Comparison of ENCODE assay signal across 11 cellular contexts in genomic region chr11:12222099-12222751, GRCh38.
A peak's percentile ranks its signal among the peaks of the same experiment; 100 is the strongest.
DNase-seq lines count a peak whose midpoint lies in the region; ATAC-seq and TF ChIP-seq lines count a peak whose summit lies in the region.
"Had no signal": no experiment of that assay in that cellular context is flagged by ENCODE, and none has a peak within 500 bp of the region (broad histone marks: within the 10 kb centered on the region; RNA-seq: fewer than 3 reads in every experiment).

No MANE protein-coding gene starts in this region.

- no peak for ATAC-seq in activated CD4-positive, alpha-beta T cell treated with anti-CD3 and anti-CD28 coated beads for 36 hours
- ATAC-seq in right lobe of liver: peak; percentile 20 to 82 (median 71)
- no peak for ATAC-seq in HG02973 (IDR thresholded peaks at IDR 0.05; ENCODE audit: unreplicated experiment)

- POLR2A ChIA-PET in activated CD4-positive, alpha-beta T cell treated with anti-CD3 and anti-CD28 coated beads, Interleukin-2, amount 10 ng/mL, durations not matched to agents 7 days and 5 days (lab: Charles Lee): interaction anchor here (0.6 kb wide), 1 partner anchor 419 kb away, joined by 3 read pairs; no protein-coding TSS in a partner anchor
- POLR2A ChIA-PET in activated CD4-positive, alpha-beta T cell treated with anti-CD3 and anti-CD28 coated beads for 36 hours (lab: Charles Lee): no interaction called here

- H3K4me1 Mint-ChIP-seq in activated CD4-positive, alpha-beta T cell treated with anti-CD3 and anti-CD28 coated beads, Interleukin-2, amount 10 ng/mL, durations not matched to agents 7 days and 5 days: peaks cover 62% of the 10 kb centered on the region
- peaks cover 48% of the 10 kb centered on the region for H3K4me1 Mint-ChIP-seq in activated CD4-positive, alpha-beta T cell treated with anti-CD3 and anti-CD28 coated beads for 36 hours

- no peak overlapping the region for H3K4me3 ChIP-seq in right lobe of liver

- no peaks in the 10 kb centered on the region for H3K9me3 ChIP-seq in right lobe of liver

- peaks cover 0 to 51% (median 30%) of the 10 kb centered on the region in 4 donors for H3K4me1 ChIP-seq in right lobe of liver

- intact Hi-C loops in activated CD4-positive, alpha-beta T cell treated with anti-CD3 and anti-CD28 coated beads for 36 hours (cut with DNase I, micrococcal nuclease): no loop called here
- intact Hi-C loops in right lobe of liver (cut with DNase I): no loop called here

- no peaks in the 10 kb centered on the region for H3K9me3 Mint-ChIP-seq in activated CD4-positive, alpha-beta T cell treated with anti-CD3 and anti-CD28 coated beads, Interleukin-2, amount 10 ng/mL, durations not matched to agents 7 days and 5 days
- H3K9me3 Mint-ChIP-seq in activated CD4-positive, alpha-beta T cell treated with anti-CD3 and anti-CD28 coated beads for 36 hours (ENCODE audit: low read depth): no peaks in the 10 kb centered on the region

- peak overlapping the region; percentile 93 for H3K27ac Mint-ChIP-seq in activated CD4-positive, alpha-beta T cell treated with anti-CD3 and anti-CD28 coated beads, Interleukin-2, amount 10 ng/mL, durations not matched to agents 7 days and 5 days
- H3K27ac Mint-ChIP-seq in activated CD4-positive, alpha-beta T cell treated with anti-CD3 and anti-CD28 coated beads for 36 hours: no peak overlapping the region

- H3K27me3 ChIP-seq in right lobe of liver: no peaks in the 10 kb centered on the region

- H3K4me3 Mint-ChIP-seq in activated CD4-positive, alpha-beta T cell treated with anti-CD3 and anti-CD28 coated beads, Interleukin-2, amount 10 ng/mL, durations not matched to agents 7 days and 5 days: no peak overlapping the region
- no peak overlapping the region for H3K4me3 Mint-ChIP-seq in activated CD4-positive, alpha-beta T cell treated with anti-CD3 and anti-CD28 coated beads for 36 hours

- CTCF ChIA-PET in activated CD4-positive, alpha-beta T cell treated with anti-CD3 and anti-CD28 coated beads, Interleukin-2, amount 10 ng/mL, durations not matched to agents 7 days and 5 days (lab: Charles Lee): interaction anchor here (1.4 to 5.8 kb wide), 4 partner anchors 14 to 74 kb away, joined by 3 to 49 read pairs (median 20); no protein-coding TSS in a partner anchor
- CTCF ChIA-PET in activated CD4-positive, alpha-beta T cell treated with anti-CD3 and anti-CD28 coated beads for 36 hours (lab: Charles Lee): interaction anchor here (0.7 to 3.9 kb wide), 4 partner anchors 13 to 59 kb away, joined by 3 to 39 read pairs (median 5); no protein-coding TSS in a partner anchor

- H3K27ac ChIP-seq in right lobe of liver: peak overlapping the region in 2 of 3 donors; percentile 31 to 69
- H3K27ac ChIP-seq: KMS-11 had no signal

- DNase-seq in activated CD4-positive, alpha-beta T cell treated with anti-CD3 and anti-CD28 coated beads, Interleukin-2, amount 10 ng/mL, durations not matched to agents 7 days and 5 days: no peak
- no peak for DNase-seq in activated CD4-positive, alpha-beta T cell treated with anti-CD3 and anti-CD28 coated beads for 36 hours
- DNase-seq in cerebellum (ENCODE audit: low spot score) (peak; percentile 81), right lobe of liver (peak in 2 of 3 donors; percentile 83 to 85), ureter (ENCODE audit: low spot score) (peak; percentile 64), Kasumi-1 (lab: John Stamatoyannopoulos, UW) (no peak)
- no peak for DNase-seq in stimulated activated CD8-positive, alpha-beta memory T cell treated with anti-CD3 and anti-CD28 coated beads, Interleukin-4, amount 100 ng/mL, for 48 hours
- DNase-seq: activated T-cell treated with anti-CD3 and anti-CD28 coated beads for 4 hours, RPMI8226 had no signal

- H3K27me3 Mint-ChIP-seq in activated CD4-positive, alpha-beta T cell treated with anti-CD3 and anti-CD28 coated beads, Interleukin-2, amount 10 ng/mL, durations not matched to agents 7 days and 5 days: no peaks in the 10 kb centered on the region
- H3K27me3 Mint-ChIP-seq in activated CD4-positive, alpha-beta T cell treated with anti-CD3 and anti-CD28 coated beads for 36 hours: no peaks in the 10 kb centered on the region

- WGBS in right lobe of liver (ENCODE audit: insufficient coverage, low coverage, low lambda C conversion rate, missing lambda C conversion rate): 22% methylated on average over 4 of the region's 16 CpGs

- peaks cover 0 to 16% (median 2%) of the 10 kb centered on the region in 4 donors for H3K36me3 ChIP-seq in right lobe of liver

- H3K36me3 Mint-ChIP-seq in activated CD4-positive, alpha-beta T cell treated with anti-CD3 and anti-CD28 coated beads, Interleukin-2, amount 10 ng/mL, durations not matched to agents 7 days and 5 days (ENCODE audit: low read depth): peaks cover 47% of the 10 kb centered on the region
- peaks cover 68% of the 10 kb centered on the region for H3K36me3 Mint-ChIP-seq in activated CD4-positive, alpha-beta T cell treated with anti-CD3 and anti-CD28 coated beads for 36 hours (ENCODE audit: low read depth)

- no peak for TF ChIP-seq POLR2A in right lobe of liver (IDR thresholded peaks at IDR 0.05)

- no peak for TF ChIP-seq CTCF in right lobe of liver (IDR thresholded peaks at IDR 0.05)

Comparison
In these comparisons a context has a peak if more than half of its experiments do, and no peak if none do; other contexts are left out.
1. DNase-seq: peak in cerebellum (single experiment), right lobe of liver (2 of 3) and ureter (single experiment); none in activated CD4-positive, alpha-beta T cell treated with anti-CD3 and anti-CD28 coated beads, Interleukin-2, amount 10 ng/mL, durations not matched to agents 7 days and 5 days (single experiment), activated CD4-positive, alpha-beta T cell treated with anti-CD3 and anti-CD28 coated beads for 36 hours (single experiment), stimulated activated CD8-positive, alpha-beta memory T cell treated with anti-CD3 and anti-CD28 coated beads, Interleukin-4, amount 100 ng/mL, for 48 hours (single experiment) and Kasumi-1 (0 of 2).
2. ATAC-seq: peak in right lobe of liver (4 of 4); none in activated CD4-positive, alpha-beta T cell treated with anti-CD3 and anti-CD28 coated beads for 36 hours (single experiment) and HG02973 (single experiment).